ENCODE assay signal across 9 cellular contexts in the genomic region with DNA sequence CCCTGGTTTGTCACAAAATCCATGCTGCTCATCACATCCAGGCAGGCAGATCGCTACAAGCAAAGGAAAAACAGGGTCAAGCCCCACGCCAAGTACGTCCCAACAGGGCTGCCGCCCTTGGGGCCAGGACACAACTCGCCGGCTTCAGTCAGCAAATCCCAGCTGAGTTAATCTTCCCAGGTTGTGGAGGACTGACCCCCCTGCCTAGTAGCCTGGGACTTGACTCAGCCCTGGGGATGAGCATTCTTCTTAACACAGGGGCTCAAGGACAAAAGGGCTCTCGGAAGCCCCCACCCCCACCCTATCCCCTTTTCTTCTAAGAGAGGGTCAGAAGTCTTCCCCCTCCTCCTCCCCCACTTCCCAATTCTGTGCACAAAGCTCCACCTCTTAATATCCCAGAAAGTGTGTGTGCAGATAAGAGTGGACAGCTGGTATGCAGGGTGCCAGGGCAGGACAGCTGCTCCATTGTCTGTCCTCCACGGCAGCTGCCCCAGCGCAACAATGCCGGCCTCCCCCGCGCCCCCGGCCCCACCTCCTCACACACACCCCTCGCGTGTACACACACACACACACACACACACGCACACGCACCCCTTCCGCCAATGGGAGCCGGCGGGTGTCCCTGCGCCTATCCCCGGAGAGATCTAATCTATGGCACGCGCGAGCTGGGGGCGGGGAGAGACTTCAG. TPM values are rescaled to one million over a fixed set of nuclear protein-coding genes. Genes with fewer than 3 reads are reported as not detected.
DNase-seq lines count a peak whose midpoint lies in the region; TF ChIP-seq lines count a peak whose summit lies in the region.
"Had no signal": no experiment of that assay in that cellular context is flagged by ENCODE, and none has a peak within 500 bp of the region (broad histone marks: within the 10 kb centered on the region; RNA-seq: fewer than 3 reads in every experiment).

No MANE protein-coding gene starts in this region.

- H2BK15ac ChIP-seq in neuronal stem cell (ENCODE audit: low read length), result no peak overlapping the region

- TF ChIP-seq POLR2A in esophagus muscularis mucosa (IDR thresholded peaks at IDR 0.05; ENCODE audit: low read depth), result no peak

- in situ Hi-C loops in GM23248 (cut with MboI), result no loop called here

- H3K18ac ChIP-seq in neuronal stem cell (ENCODE audit: low read length), result no peak overlapping the region

- no CpG with 5 or more reads among the region's 26 CpGs for WGBS in neuronal stem cell (ENCODE audit: extremely low coverage in 2 of 2, insufficient read length in 2 of 2, insufficient replicate concordance in 1 of 2), 2 donors
- 87 to 94% methylated on average over 22 to 26 of the region's 26 CpGs for WGBS in GM23248 (ENCODE audit: low coverage in 1 of 2, low lambda C conversion rate in 2 of 2, missing lambda C conversion rate in 2 of 2), 2 experiments
- WGBS in esophagus muscularis mucosa, result 41% methylated on average over 26 of the region's 26 CpGs

- no peaks in the 10 kb centered on the region for H3K79me2 ChIP-seq in GM23248 (ENCODE audit: insufficient read depth)

- no peak overlapping the region for H2BK5ac ChIP-seq in neuronal stem cell (ENCODE audit: low read length)

- H2BK120ac ChIP-seq in neuronal stem cell (ENCODE audit: low read depth, low read length), result no peak overlapping the region

- peak overlapping the region; percentile 22 for H3K14ac ChIP-seq in neuronal stem cell (ENCODE audit: low read length)

- no peak overlapping the region for H4K8ac ChIP-seq in neuronal stem cell (ENCODE audit: low read depth, low read length)

- intact Hi-C loops in esophagus muscularis mucosa (cut with DNase I), result no loop called here

- TF ChIP-seq CTCF in fibroblast of the aortic adventitia (IDR thresholded peaks at IDR 0.05; ENCODE audit: insufficient read depth, low read length) (no peak), esophagus muscularis mucosa (IDR thresholded peaks at IDR 0.05) (no peak)

- H3K36me3 ChIP-seq in neuronal stem cell (replicated peaks in 1 of 2; ENCODE audit: control insufficient read depth in 2 of 2, insufficient read depth in 2 of 2, low read length in 2 of 2) (peaks cover 54 to 64% of the 10 kb centered on the region in 2 donors), GM23248 (ENCODE audit: low read depth) (no peaks in the 10 kb centered on the region), esophagus muscularis mucosa (peaks cover 0 to 40% (median 24%) of the 10 kb centered on the region in 4 donors)

- H4K91ac ChIP-seq in neuronal stem cell (ENCODE audit: low read depth, low read length, poor library complexity), result no peak overlapping the region

- no peak overlapping the region for H3K23ac ChIP-seq in neuronal stem cell (ENCODE audit: low read depth, low read length, poor library complexity)

- H3K27me3 ChIP-seq in neuronal stem cell (ENCODE audit: control insufficient read depth in 3 of 3, insufficient read depth in 3 of 3, low read depth in 1 of 3, low read length in 3 of 3) (peaks cover 0 to 14% (median 0%) of the 10 kb centered on the region in 3 experiments), GM23248 (replicated peaks; ENCODE audit: insufficient read depth) (0 out of 2 replicates have a peak, but pooled peaks cover 7% of the 10 kb centered on the region), esophagus muscularis mucosa (peaks cover 0 to 48% (median 19%) of the 10 kb centered on the region in 4 donors)

- H3F3A ChIP-seq in GM23248 (ENCODE audit: insufficient read depth), result no peaks in the 10 kb centered on the region

- peak overlapping the region; percentile 58 for H3K4me2 ChIP-seq in neuronal stem cell (ENCODE audit: insufficient read depth, low read length, poor library complexity, severe bottlenecking)
- no peak overlapping the region for H3K4me2 ChIP-seq in GM23248 (ENCODE audit: unreplicated experiment)

- H3K9me3 ChIP-seq in neuronal stem cell (replicated peaks in 1 of 2; ENCODE audit: control insufficient read depth in 2 of 2, insufficient read depth in 1 of 2, low read depth in 1 of 2, low read length in 2 of 2) (peaks cover 0 to 2% of the 10 kb centered on the region in 2 donors), GM23248 (ENCODE audit: low read depth) (no peaks in the 10 kb centered on the region), esophagus muscularis mucosa (no peaks in the 10 kb centered on the region)

- H2AK5ac ChIP-seq in neuronal stem cell (ENCODE audit: low read depth, low read length), result no peak overlapping the region

- no peak overlapping the region for H3K4ac ChIP-seq in neuronal stem cell (ENCODE audit: low read length)

- H2AFZ ChIP-seq in neuronal stem cell (ENCODE audit: low read length) (peak overlapping the region; percentile 26), GM23248 (no peak overlapping the region)

- H3K79me1 ChIP-seq in neuronal stem cell (ENCODE audit: low read depth, low read length), result peaks cover 18% of the 10 kb centered on the region

- H3K9ac ChIP-seq in neuronal stem cell (ENCODE audit: low read depth, low read length, poor library complexity) (no peak overlapping the region), GM23248 (no peak overlapping the region)

- no peak overlapping the region for H3K4me3 ChIP-seq in fibroblast of the aortic adventitia (ENCODE audit: low read depth, low read length)
- peak overlapping the region in 1 of 2 donors; percentile 98 for H3K4me3 ChIP-seq in neuronal stem cell (ENCODE audit: low read length in 2 of 2)
- H3K4me3 ChIP-seq in GM23248, result no peak overlapping the region
- H3K4me3 ChIP-seq in esophagus muscularis mucosa, result no peak overlapping the region

- H2BK12ac ChIP-seq in neuronal stem cell (ENCODE audit: low read length), result no peak overlapping the region

- no peak for TF ChIP-seq EP300 in esophagus muscularis mucosa (IDR thresholded peaks at IDR 0.05)

- no peaks in the 10 kb centered on the region for H3K9me2 ChIP-seq in GM23248 (ENCODE audit: insufficient read depth)

- H3K27ac ChIP-seq in neuronal stem cell (replicated peaks; ENCODE audit: low read length) (no peak overlapping the region), GM23248 (no peak overlapping the region), esophagus muscularis mucosa (replicated peaks in 1 of 4) (no peak overlapping the region)

- DNase-seq in CMK (ENCODE audit: low read depth), result peak; percentile 86
- peak; percentile 86 for DNase-seq in NCI-H82 (lab: John Stamatoyannopoulos, UW)
- peak; percentile 40 for DNase-seq in fibroblast of the aortic adventitia (ENCODE audit: low read depth)
- DNase-seq in neuronal stem cell (ENCODE audit: low spot score), result peak; percentile 82
- DNase-seq in GM23248, result no peak
- DNase-seq in NCI-H1694 (lab: John Stamatoyannopoulos, UW), result no peak
- no peak for DNase-seq in esophagus muscularis mucosa (ENCODE audit: extremely low spot score)
- DNase-seq in NCI-H2171 (lab: John Stamatoyannopoulos, UW), result no peak
- DNase-seq: activated B cell treated with CpG ODN at 0.5 μM for 24 hours had no signal

- peaks cover 25 to 39% of the 10 kb centered on the region in 2 donors for H3K4me1 ChIP-seq in neuronal stem cell (ENCODE audit: control insufficient read depth in 2 of 2, insufficient read depth in 1 of 2, low read depth in 1 of 2, low read length in 2 of 2)
- no peaks in the 10 kb centered on the region for H3K4me1 ChIP-seq in GM23248 (ENCODE audit: insufficient read depth)
- H3K4me1 ChIP-seq in esophagus muscularis mucosa, result peaks cover 45 to 48% (median 47%) of the 10 kb centered on the region in 4 donors

- H4K20me1 ChIP-seq in GM23248 (ENCODE audit: insufficient read depth), result no peaks in the 10 kb centered on the region

RNA-seq across cellular contexts. Expression of a gene that starts 4.5 kb away (rescaled TPM):
- total RNA-seq in fibroblast of the aortic adventitia (ENCODE audit: low replicate concordance) (0.09 and 4.9 TPM in 2 replicates), esophagus muscularis mucosa (1 to 10 TPM; 3.7 to 8.8 (median 6.6) TPM)
- 66.9 TPM for polyA plus RNA-seq in neuronal stem cell (2013, experiment 1 of 2)
- 67.5 TPM for polyA plus RNA-seq in neuronal stem cell (2013, experiment 2 of 2)
- 0.38 and 0.86 TPM in 2 replicates for total RNA-seq in GM23248 (2014; rRNA removed; shearing (Covaris generic))
- 0.30 and 0.68 TPM in 2 replicates for polyA plus RNA-seq in GM23248 (2016; fragmentation: Nextera tagmentation; extraction: Ambion mirVana)

RNA-seq across cellular contexts. Expression of a gene that starts 20.2 kb away (rescaled TPM):
- total RNA-seq in fibroblast of the aortic adventitia (ENCODE audit: low replicate concordance) (20.4 and 29.4 TPM in 2 replicates), esophagus muscularis mucosa (10 to 100 TPM; 28.1 to 49.0 (median 33.7) TPM)
- polyA plus RNA-seq in neuronal stem cell (2013, experiment 1 of 2), result 18.0 TPM
- polyA plus RNA-seq in neuronal stem cell (2013, experiment 2 of 2), result 17.8 TPM
- total RNA-seq in GM23248 (2014; rRNA removed; shearing (Covaris generic)), result 12.0 and 17.1 TPM in 2 replicates
- 28.5 and 29.1 TPM in 2 replicates for polyA plus RNA-seq in GM23248 (2016; fragmentation: Nextera tagmentation; extraction: Ambion mirVana)

Comparison
In these comparisons a context has a peak if more than half of its experiments do, and no peak if none do; other contexts are left out.
1. DNase-seq: peak in CMK (single experiment), NCI-H82 (single experiment), fibroblast of the aortic adventitia (single experiment) and neuronal stem cell (single experiment); none in GM23248 (single experiment), NCI-H1694 (single experiment), esophagus muscularis mucosa (single experiment) and NCI-H2171 (single experiment).